Comparison of ENCODE assay signal across 1 cellular context in genomic region chr6:63576985-63577712, GRCh38.
TF ChIP-seq lines count a peak whose summit lies in the region.

No MANE protein-coding gene starts in this region.

TF ChIP-seq in GM12878, 131 proteins besides CTCF, POLR2A, EP300 and RAD21:
- TF ChIP-seq PAX5 (IDR thresholded peaks at IDR 0.05; ENCODE audit: borderline replicate concordance, low read depth, low read length) (no peak), CHD1 (IDR thresholded peaks at IDR 0.05; ENCODE audit: low read depth, low read length) (no peak), JUNB (IDR thresholded peaks at IDR 0.05) (no peak), IRF4 (IDR thresholded peaks at IDR 0.05; ENCODE audit: low read depth, low read length) (no peak), ZNF274 (IDR thresholded peaks at IDR 0.05; ENCODE audit: insufficient read depth, insufficient read length) (no peak), ASH2L (IDR thresholded peaks at IDR 0.05; ENCODE audit: borderline replicate concordance, low read depth) (no peak), ZNF622 (IDR thresholded peaks at IDR 0.05) (no peak), HDGF (IDR thresholded peaks at IDR 0.05) (no peak), CUX1 (IDR thresholded peaks at IDR 0.05; ENCODE audit: insufficient replicate concordance, low read depth, low read length) (no peak), PKNOX1 (IDR thresholded peaks at IDR 0.05) (no peak), ZNF207 (IDR thresholded peaks at IDR 0.05; ENCODE audit: borderline replicate concordance) (no peak), CHD2 (IDR thresholded peaks at IDR 0.05; ENCODE audit: borderline replicate concordance, low read depth, low read length) (no peak)
- TF ChIP-seq, protein P1, sequence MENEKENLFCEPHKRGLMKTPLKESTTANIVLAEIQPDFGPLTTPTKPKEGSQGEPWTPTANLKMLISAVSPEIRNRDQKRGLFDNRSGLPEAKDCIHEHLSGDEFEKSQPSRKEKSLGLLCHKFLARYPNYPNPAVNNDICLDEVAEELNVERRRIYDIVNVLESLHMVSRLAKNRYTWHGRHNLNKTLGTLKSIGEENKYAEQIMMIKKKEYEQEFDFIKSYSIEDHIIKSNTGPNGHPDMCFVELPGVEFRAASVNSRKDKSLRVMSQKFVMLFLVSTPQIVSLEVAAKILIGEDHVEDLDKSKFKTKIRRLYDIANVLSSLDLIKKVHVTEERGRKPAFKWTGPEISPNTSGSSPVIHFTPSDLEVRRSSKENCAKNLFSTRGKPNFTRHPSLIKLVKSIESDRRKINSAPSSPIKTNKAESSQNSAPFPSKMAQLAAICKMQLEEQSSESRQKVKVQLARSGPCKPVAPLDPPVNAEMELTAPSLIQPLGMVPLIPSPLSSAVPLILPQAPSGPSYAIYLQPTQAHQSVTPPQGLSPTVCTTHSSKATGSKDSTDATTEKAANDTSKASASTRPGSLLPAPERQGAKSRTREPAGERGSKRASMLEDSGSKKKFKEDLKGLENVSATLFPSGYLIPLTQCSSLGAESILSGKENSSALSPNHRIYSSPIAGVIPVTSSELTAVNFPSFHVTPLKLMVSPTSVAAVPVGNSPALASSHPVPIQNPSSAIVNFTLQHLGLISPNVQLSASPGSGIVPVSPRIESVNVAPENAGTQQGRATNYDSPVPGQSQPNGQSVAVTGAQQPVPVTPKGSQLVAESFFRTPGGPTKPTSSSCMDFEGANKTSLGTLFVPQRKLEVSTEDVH (IDR thresholded peaks at IDR 0.05; ENCODE audit: low read depth, partially characterized antibody), result no peak
